8 cellular contexts compared by ENCODE assay signal in genomic region chr2:24304098-24304497, GRCh38. TPM values are rescaled to one million over a fixed set of nuclear protein-coding genes. Genes with fewer than 3 reads are reported as not detected.
A peak's percentile ranks its signal among the peaks of the same experiment; 100 is the strongest.
DNase-seq lines count a peak whose midpoint lies in the region; ATAC-seq and TF ChIP-seq lines count a peak whose summit lies in the region.

No MANE protein-coding gene starts in this region.

- in situ Hi-C loops in astrocyte of the spinal cord (cut with HindIII; ENCODE audit: low sequenced_read_pairs) = no loop called here

- POLR2A ChIA-PET in activated CD4-positive, alpha-beta T cell treated with anti-CD3 and anti-CD28 coated beads for 36 hours (lab: Charles Lee) = no interaction called here

- H3K27me3 Mint-ChIP-seq in activated CD4-positive, alpha-beta T cell treated with anti-CD3 and anti-CD28 coated beads for 36 hours = no peaks in the 10 kb centered on the region

- H3K27ac Mint-ChIP-seq in stimulated activated effector memory CD8-positive, alpha-beta T cell treated with anti-CD3 and anti-CD28 coated beads, Interleukin-12 subunit alpha, Interleukin-12 subunit beta, amount 100 ng/mL, for 72 hours = peak overlapping the region; percentile 30
- no peak overlapping the region for H3K27ac Mint-ChIP-seq in activated CD4-positive, alpha-beta T cell treated with anti-CD3 and anti-CD28 coated beads for 36 hours

- no peak for ATAC-seq in stimulated activated effector memory CD8-positive, alpha-beta T cell treated with anti-CD3 and anti-CD28 coated beads, Interleukin-12 subunit alpha, Interleukin-12 subunit beta, amount 100 ng/mL, for 72 hours
- ATAC-seq in GM19397 (IDR thresholded peaks at IDR 0.05; ENCODE audit: unreplicated experiment) (no peak), GM21737 (IDR thresholded peaks at IDR 0.05; ENCODE audit: unreplicated experiment) (no peak)
- no peak for ATAC-seq in activated CD4-positive, alpha-beta T cell treated with anti-CD3 and anti-CD28 coated beads for 36 hours

- DNase-seq in M059J (ENCODE audit: low read depth) (peak; percentile 2), astrocyte of the spinal cord (ENCODE audit: low read depth, low spot score) (peak; percentile 71), hypothalamus (lab: John Stamatoyannopoulos, UW) (peak in 27 of 51 donors; percentile 3 to 58 (median 24)), GM19238 (ENCODE audit: insufficient read length, low spot score) (no peak)
- DNase-seq in stimulated activated effector memory CD8-positive, alpha-beta T cell treated with anti-CD3 and anti-CD28 coated beads, Interleukin-12 subunit alpha, Interleukin-12 subunit beta, amount 100 ng/mL, for 72 hours (ENCODE audit: low spot score in 2 of 2) = no peak
- no peak for DNase-seq in activated CD4-positive, alpha-beta T cell treated with anti-CD3 and anti-CD28 coated beads for 36 hours

- intact Hi-C loops in activated CD4-positive, alpha-beta T cell treated with anti-CD3 and anti-CD28 coated beads for 36 hours (cut with DNase I, micrococcal nuclease) = no loop called here

- TF ChIP-seq CTCF in astrocyte of the spinal cord (IDR thresholded peaks at IDR 0.05; ENCODE audit: low read depth, low read length) = no peak

- no peaks in the 10 kb centered on the region for H3K9me3 Mint-ChIP-seq in stimulated activated effector memory CD8-positive, alpha-beta T cell treated with anti-CD3 and anti-CD28 coated beads, Interleukin-12 subunit alpha, Interleukin-12 subunit beta, amount 100 ng/mL, for 72 hours
- no peaks in the 10 kb centered on the region for H3K9me3 Mint-ChIP-seq in activated CD4-positive, alpha-beta T cell treated with anti-CD3 and anti-CD28 coated beads for 36 hours (ENCODE audit: low read depth)

- H3K36me3 Mint-ChIP-seq in stimulated activated effector memory CD8-positive, alpha-beta T cell treated with anti-CD3 and anti-CD28 coated beads, Interleukin-12 subunit alpha, Interleukin-12 subunit beta, amount 100 ng/mL, for 72 hours = peaks cover 98% of the 10 kb centered on the region
- peaks cover 42% of the 10 kb centered on the region for H3K36me3 Mint-ChIP-seq in activated CD4-positive, alpha-beta T cell treated with anti-CD3 and anti-CD28 coated beads for 36 hours (ENCODE audit: low read depth)

- H3K4me3 ChIP-seq in astrocyte of the spinal cord (ENCODE audit: low read depth, low read length) = no peak overlapping the region

- CTCF ChIA-PET in activated CD4-positive, alpha-beta T cell treated with anti-CD3 and anti-CD28 coated beads for 36 hours (lab: Charles Lee) = interaction anchor here (0.6 to 1.7 kb wide), 5 partner anchors 12 to 523 kb away, joined by 3 to 5 read pairs (median 4); no protein-coding TSS in a partner anchor

- H3K4me3 Mint-ChIP-seq in stimulated activated effector memory CD8-positive, alpha-beta T cell treated with anti-CD3 and anti-CD28 coated beads, Interleukin-12 subunit alpha, Interleukin-12 subunit beta, amount 100 ng/mL, for 72 hours = no peak overlapping the region
- H3K4me3 Mint-ChIP-seq in activated CD4-positive, alpha-beta T cell treated with anti-CD3 and anti-CD28 coated beads for 36 hours = no peak overlapping the region

- no peaks in the 10 kb centered on the region for H3K4me1 Mint-ChIP-seq in stimulated activated effector memory CD8-positive, alpha-beta T cell treated with anti-CD3 and anti-CD28 coated beads, Interleukin-12 subunit alpha, Interleukin-12 subunit beta, amount 100 ng/mL, for 72 hours
- no peaks in the 10 kb centered on the region for H3K4me1 Mint-ChIP-seq in activated CD4-positive, alpha-beta T cell treated with anti-CD3 and anti-CD28 coated beads for 36 hours

RNA-seq across cellular contexts. Expression of gene ITSN2, which starts 56.2 kb away (rescaled TPM):
- 10.1 and 13.5 TPM in 2 replicates for total RNA-seq in M059J (2014; rRNA removed; shearing (Covaris generic))
- 10 to 100 TPM; 46.0 to 49.6 TPM for total RNA-seq in activated CD4-positive, alpha-beta T cell treated with anti-CD3 and anti-CD28 coated beads for 36 hours

Comparison
In these comparisons a context has a peak if more than half of its experiments do, and no peak if none do; other contexts are left out.
1. DNase-seq: peak in M059J (single experiment), astrocyte of the spinal cord (single experiment) and hypothalamus (27 of 51); none in stimulated activated effector memory CD8-positive, alpha-beta T cell treated with anti-CD3 and anti-CD28 coated beads, Interleukin-12 subunit alpha, Interleukin-12 subunit beta, amount 100 ng/mL, for 72 hours (0 of 2), GM19238 (single experiment) and activated CD4-positive, alpha-beta T cell treated with anti-CD3 and anti-CD28 coated beads for 36 hours (single experiment).